10 cellular contexts compared by ENCODE assay signal in genomic region chr11:77081976-77082836, GRCh38. TPM values are rescaled to one million over a fixed set of nuclear protein-coding genes. Genes with fewer than 3 reads are reported as not detected.
A peak's percentile ranks its signal among the peaks of the same experiment; 100 is the strongest.
DNase-seq lines count a peak whose midpoint lies in the region; ATAC-seq and TF ChIP-seq lines count a peak whose summit lies in the region.
"Had no signal": no experiment of that assay in that cellular context is flagged by ENCODE, and none has a peak within 500 bp of the region (broad histone marks: within the 10 kb centered on the region; RNA-seq: fewer than 3 reads in every experiment).

No MANE protein-coding gene starts in this region.

- no peak for ATAC-seq in HG03159 (IDR thresholded peaks at IDR 0.05; ENCODE audit: unreplicated experiment)
- ATAC-seq in GM21526 (IDR thresholded peaks at IDR 0.05; ENCODE audit: low FRiP score, unreplicated experiment) = no peak

- no peaks in the 10 kb centered on the region for H3K27me3 ChIP-seq in BLaER1 treated with 17β-estradiol and CSF1 and Interleukin-3, amounts not matched to agents 10 nM and 100 nM
- H3K27me3 ChIP-seq in fibroblast of lung (ENCODE audit: control insufficient read depth, insufficient read depth, low read length) = no peaks in the 10 kb centered on the region
- no peaks in the 10 kb centered on the region for H3K27me3 ChIP-seq in ovary
- H3K27me3 ChIP-seq in Karpas-422 (ENCODE audit: low read length) = no peaks in the 10 kb centered on the region
- H3K27me3 ChIP-seq: SJCRH30 had no signal

- H3K79me2 ChIP-seq in fibroblast of lung (ENCODE audit: control insufficient read depth, insufficient read depth, low read length) (peaks cover 1% of the 10 kb centered on the region), Karpas-422 (ENCODE audit: low read length) (no peaks in the 10 kb centered on the region)

- no peak for TF ChIP-seq POLR2A in ovary (IDR thresholded peaks at IDR 0.05)

- no peaks in the 10 kb centered on the region for H3K9me2 ChIP-seq in Karpas-422 (replicated peaks; ENCODE audit: insufficient read depth, low read length)

- H3K9ac ChIP-seq in BLaER1 treated with 17β-estradiol and CSF1 and Interleukin-3, amounts not matched to agents 10 nM and 100 nM = peak overlapping the region; percentile 55 to 79 (median 70)
- H3K9ac ChIP-seq in fibroblast of lung (ENCODE audit: insufficient read depth, low read length) (no peak overlapping the region), Karpas-422 (ENCODE audit: low read length) (no peak overlapping the region)

- H4K20me1 ChIP-seq in BLaER1 treated with 17β-estradiol and CSF1 and Interleukin-3, amounts not matched to agents 10 nM and 100 nM = no peaks in the 10 kb centered on the region
- H4K20me1 ChIP-seq in fibroblast of lung (ENCODE audit: control insufficient read depth, extremely low read depth, insufficient read depth, low read length) (no peaks in the 10 kb centered on the region), Karpas-422 (ENCODE audit: insufficient read depth, low read depth, low read length) (no peaks in the 10 kb centered on the region)

- DNase-seq in fibroblast of lung (ENCODE audit: low read depth in 2 of 2) = no peak
- peak in 3 of 5 donors; percentile 8 to 34 (median 9) for DNase-seq in ovary
- DNase-seq in Karpas-422 = no peak
- no peak for DNase-seq in GM19238 (ENCODE audit: insufficient read length, low spot score)
- DNase-seq: SJCRH30 had no signal

- H3K27ac ChIP-seq in BLaER1 treated with 17β-estradiol and CSF1 and Interleukin-3, amounts not matched to agents 10 nM and 100 nM = peak overlapping the region; percentile 64 to 88 (median 78)
- H3K27ac ChIP-seq in VCaP = peak overlapping the region; percentile 23; the same call in 1 of the 2 replicates
- peak overlapping the region; percentile 17 for H3K27ac ChIP-seq in fibroblast of lung (ENCODE audit: insufficient read depth, low read length)
- peak overlapping the region; percentile 7 to 21 for H3K27ac ChIP-seq in ovary
- no peak overlapping the region for H3K27ac ChIP-seq in Karpas-422 (ENCODE audit: low read length)
- H3K27ac ChIP-seq: SJCRH30 had no signal

- H3K9me3 ChIP-seq in BLaER1 treated with 17β-estradiol and CSF1 and Interleukin-3, amounts not matched to agents 10 nM and 100 nM (replicated peaks in 1 of 11) = peaks cover 0 to 12% (median 5%) of the 10 kb centered on the region in 11 experiments; a peak in 9 of 22 replicates
- H3K9me3 ChIP-seq in fibroblast of lung (ENCODE audit: control insufficient read depth, insufficient read depth, low read depth, low read length) (no peaks in the 10 kb centered on the region), ovary (no peaks in the 10 kb centered on the region), Karpas-422 (ENCODE audit: low read length) (no peaks in the 10 kb centered on the region)
- H3K9me3 ChIP-seq: SJCRH30 had no signal

- intact Hi-C loops in ovary (cut with DNase I) = no loop called here

- no peaks in the 10 kb centered on the region; a peak in 1 of 22 replicates for H3K36me3 ChIP-seq in BLaER1 treated with 17β-estradiol and CSF1 and Interleukin-3, amounts not matched to agents 10 nM and 100 nM
- peaks cover 2% of the 10 kb centered on the region for H3K36me3 ChIP-seq in fibroblast of lung (ENCODE audit: control insufficient read depth, insufficient read depth, low read length)
- H3K36me3 ChIP-seq in ovary = no peaks in the 10 kb centered on the region
- no peaks in the 10 kb centered on the region for H3K36me3 ChIP-seq in Karpas-422 (ENCODE audit: insufficient read depth, low read length)
- H3K36me3 ChIP-seq: SJCRH30 had no signal

- peak overlapping the region in 9 of 10 experiments; percentile 21 to 58 (median 27); a peak in 14 of 20 replicates for H3K4me3 ChIP-seq in BLaER1 treated with 17β-estradiol and CSF1 and Interleukin-3, amounts not matched to agents 10 nM and 100 nM
- H3K4me3 ChIP-seq in fibroblast of lung (replicated peaks in 1 of 4; ENCODE audit: control extremely low read depth in 1 of 4, insufficient read depth in 1 of 4, low read depth in 3 of 4, low read length in 4 of 4) (no peak overlapping the region), ovary (no peak overlapping the region), Karpas-422 (ENCODE audit: low read length) (no peak overlapping the region)
- H3K4me3 ChIP-seq: SJCRH30 had no signal

- WGBS in ovary, 3 donors = 48 to 52% (median 48%) methylated on average over 11 of the region's 11 CpGs

- H3K4me1 ChIP-seq in BLaER1 treated with 17β-estradiol and CSF1 and Interleukin-3, amounts not matched to agents 10 nM and 100 nM = peaks cover 60 to 74% (median 69%) of the 10 kb centered on the region in 10 experiments
- H3K4me1 ChIP-seq in fibroblast of lung (ENCODE audit: control insufficient read depth, extremely low read depth, insufficient read depth, low read length) (peaks cover 12% of the 10 kb centered on the region), ovary (ENCODE audit: insufficient read depth) (peaks cover 23% of the 10 kb centered on the region), Karpas-422 (ENCODE audit: low read length) (peaks cover 10% of the 10 kb centered on the region)
- H3K4me1 ChIP-seq: SJCRH30 had no signal

- TF ChIP-seq CTCF in VCaP (conservative IDR thresholded peaks at IDR 0.05) = no peak
- TF ChIP-seq CTCF in fibroblast of lung (conservative IDR thresholded peaks at IDR 0.05 in 1 of 2, IDR thresholded peaks at IDR 0.05 in 1 of 2; ENCODE audit: low read depth in 1 of 2, low read length in 2 of 2) = no peak
- TF ChIP-seq CTCF in ovary (IDR thresholded peaks at IDR 0.05) = no peak

- H2AFZ ChIP-seq in fibroblast of lung (ENCODE audit: low read length) (peak overlapping the region; percentile 24), Karpas-422 (ENCODE audit: low read length) (no peak overlapping the region)

- TF ChIP-seq EP300 in ovary (IDR thresholded peaks at IDR 0.05) = no peak

- H3K4me2 ChIP-seq in BLaER1 treated with 17β-estradiol and CSF1 and Interleukin-3, amounts not matched to agents 10 nM and 100 nM = peak overlapping the region; percentile 87 to 99 (median 93)
- H3K4me2 ChIP-seq in fibroblast of lung (ENCODE audit: extremely low read depth, insufficient read depth, low read length) (no peak overlapping the region), Karpas-422 (ENCODE audit: low read depth, low read length, poor library complexity, severe bottlenecking) (no peak overlapping the region)

RNA-seq across cellular contexts. Expression of gene CAPN5, which starts 15.4 kb away (rescaled TPM):
- total RNA-seq in fibroblast of lung (12.3 and 17.5 TPM in 2 replicates), ovary (10 to 100 TPM in 5 of 7 donors, 1 to 10 TPM in 2; 3.0 to 82.2 (median 23.7) TPM)
- polyA plus RNA-seq in fibroblast of lung (20.4 and 29.0 TPM in 2 replicates), ovary (10 to 100 TPM in 1 of 2 donors, 1 to 10 TPM in 1; 7.0 to 13.2 TPM)
- 21.9 and 30.1 TPM in 2 replicates for polyA plus RNA-seq in fibroblast of lung (2012)
- 37.0 and 64.5 TPM in 2 replicates for polyA minus RNA-seq in fibroblast of lung (ENCODE audit: low replicate concordance)
- 0.07 and 0.54 TPM in 2 replicates for total RNA-seq in Karpas-422 (2014; rRNA removed; shearing (Covaris generic); ENCODE audit: low replicate concordance)

RNA-seq across cellular contexts. Expression of gene OMP, which starts 20.4 kb away (rescaled TPM):
- 0.51 and 0.83 TPM in 2 replicates for total RNA-seq in fibroblast of lung
- not detected in 2 replicates for polyA plus RNA-seq in fibroblast of lung
- not detected in 2 replicates for polyA plus RNA-seq in fibroblast of lung (2012)
- polyA minus RNA-seq in fibroblast of lung (ENCODE audit: low replicate concordance) = not detected in 2 replicates
- 1 to 10 TPM in 4 of 7 donors, under 1 TPM in 1, not detected in 2; 0.55 to 1.8 (median 1.6) TPM for total RNA-seq in ovary
- not detected for polyA plus RNA-seq in ovary
- total RNA-seq in Karpas-422 (2014; rRNA removed; shearing (Covaris generic); ENCODE audit: low replicate concordance) = not detected in 2 replicates
- total RNA-seq: mononuclear cell had no signal

RNA-seq across cellular contexts. Expression of gene MYO7A, which starts 45.8 kb away (rescaled TPM):
- total RNA-seq in fibroblast of lung = 0.26 and 0.33 TPM in 2 replicates
- polyA plus RNA-seq in fibroblast of lung = 0.01 and 0.05 TPM in 2 replicates
- 0.06 and 0.07 TPM in 2 replicates for polyA plus RNA-seq in fibroblast of lung (2012)
- polyA minus RNA-seq in fibroblast of lung (ENCODE audit: low replicate concordance) = not detected in 2 replicates
- 10 to 100 TPM in 4 of 7 donors, 1 to 10 TPM in 3; 4.3 to 18.7 (median 10.6) TPM for total RNA-seq in ovary
- polyA plus RNA-seq in ovary = 1 to 10 TPM; 3.1 to 4.8 TPM
- not detected in 2 replicates for total RNA-seq in Karpas-422 (2014; rRNA removed; shearing (Covaris generic); ENCODE audit: low replicate concordance)

RNA-seq across cellular contexts. Expression of gene B3GNT6, which starts 48.0 kb away (rescaled TPM):
- not detected in 2 replicates for total RNA-seq in fibroblast of lung
- not detected in 2 replicates for polyA plus RNA-seq in fibroblast of lung
- polyA plus RNA-seq in fibroblast of lung (2012) = not detected in 2 replicates
- not detected in 2 replicates for polyA minus RNA-seq in fibroblast of lung (ENCODE audit: low replicate concordance)
- total RNA-seq in ovary = under 1 TPM in 1 of 7 donors, not detected in 6; 0.83 TPM
- polyA plus RNA-seq in ovary = not detected
- total RNA-seq in Karpas-422 (2014; rRNA removed; shearing (Covaris generic); ENCODE audit: low replicate concordance) = not detected in 2 replicates
- total RNA-seq: mononuclear cell, SJCRH30 had no signal

Comparison
In these comparisons a context has a peak if more than half of its experiments do, and no peak if none do; other contexts are left out.
1. H3K4me2 ChIP-seq: peak in BLaER1 treated with 17β-estradiol and CSF1 and Interleukin-3, amounts not matched to agents 10 nM and 100 nM (11 of 11); none in fibroblast of lung (single experiment) and Karpas-422 (single experiment).
2. H3K4me3 ChIP-seq: peak in BLaER1 treated with 17β-estradiol and CSF1 and Interleukin-3, amounts not matched to agents 10 nM and 100 nM (9 of 10); none in fibroblast of lung (0 of 4), ovary (single experiment) and Karpas-422 (single experiment).
3. H3K9ac ChIP-seq: peak in BLaER1 treated with 17β-estradiol and CSF1 and Interleukin-3, amounts not matched to agents 10 nM and 100 nM (11 of 11); none in fibroblast of lung (single experiment) and Karpas-422 (single experiment).
4. DNase-seq: peak in ovary (3 of 5); none in fibroblast of lung (0 of 2), Karpas-422 (single experiment) and GM19238 (single experiment).